ENCODE assay signal across 11 cellular contexts in genomic region chr10:44976352-44977198, GRCh38. TPM values are rescaled to one million over a fixed set of nuclear protein-coding genes. Genes with fewer than 3 reads are reported as not detected.
A peak's percentile ranks its signal among the peaks of the same experiment; 100 is the strongest.
DNase-seq lines count a peak whose midpoint lies in the region; ATAC-seq and TF ChIP-seq lines count a peak whose summit lies in the region.
"Had no signal": no experiment of that assay in that cellular context is flagged by ENCODE, and none has a peak within 500 bp of the region (broad histone marks: within the 10 kb centered on the region; RNA-seq: fewer than 3 reads in every experiment).

No MANE protein-coding gene starts in this region.

- H3K4me1 ChIP-seq in HCT116 (ENCODE audit: control insufficient read depth in 1 of 2, insufficient read depth in 2 of 2, low read length in 2 of 2) (peaks cover 52 to 63% of the 10 kb centered on the region in 2 experiments), lower lobe of right lung (peaks cover 90% of the 10 kb centered on the region)

- TF ChIP-seq CTCF in HCT116 (IDR thresholded peaks at IDR 0.05 in 2 of 3, conservative IDR thresholded peaks at IDR 0.05 in 1 of 3; ENCODE audit: borderline replicate concordance in 1 of 3, insufficient read depth in 1 of 3, low read depth in 2 of 3, low read length in 2 of 3) = no peak
- no peak for TF ChIP-seq CTCF in choroid plexus epithelial cell (conservative IDR thresholded peaks at IDR 0.05; ENCODE audit: low read depth, low read length)
- TF ChIP-seq CTCF in lower lobe of right lung (IDR thresholded peaks at IDR 0.05) = no peak
- TF ChIP-seq CTCF in activated CD8-positive, alpha-beta T cell treated with anti-CD3 and anti-CD28 coated beads for 36 hours (IDR thresholded peaks at IDR 0.05) = no peak

- H3K27me3 Mint-ChIP-seq in stimulated activated memory B cell treated with anti-CD40 and anti-IgM and Interleukin-4, amounts not matched to agents 10 μg/mL and 1 μg/mL and 100 μg/mL, for 72 hours = peaks cover 9% of the 10 kb centered on the region
- no peaks in the 10 kb centered on the region for H3K27me3 Mint-ChIP-seq in activated CD8-positive, alpha-beta T cell treated with anti-CD3 and anti-CD28 coated beads for 36 hours
- H3K27me3 Mint-ChIP-seq: stimulated activated naive CD8-positive, alpha-beta T cell treated with anti-CD3 and anti-CD28 coated beads, Interleukin-15, Interleukin-2, amounts not matched to agents 100 ng/mL and 50 ng/mL, for 24 hours had no signal

- H3K4me3 Mint-ChIP-seq in stimulated activated memory B cell treated with anti-CD40 and anti-IgM and Interleukin-4, amounts not matched to agents 10 μg/mL and 1 μg/mL and 100 μg/mL, for 72 hours = no peak overlapping the region
- H3K4me3 Mint-ChIP-seq in activated CD8-positive, alpha-beta T cell treated with anti-CD3 and anti-CD28 coated beads for 36 hours = no peak overlapping the region

- POLR2A ChIA-PET in HCT116 (lab: Charles Lee) = no interaction called here
- POLR2A ChIA-PET in activated CD8-positive, alpha-beta T cell treated with anti-CD3 and anti-CD28 coated beads for 36 hours (lab: Charles Lee) = no interaction called here

- RAD21 ChIA-PET in HCT116 (lab: Charles Lee; ENCODE audit: low non-redundant PET in 1 of 2, low total read pairs in 2 of 2, uncharacterized antibody in 2 of 2, unreplicated experiment in 2 of 2) = no interaction called here

- H3K4me2 ChIP-seq in HCT116 (ENCODE audit: low read length) = peak overlapping the region; percentile 80; the same call in 1 of the 2 replicates

- no peak overlapping the region for H3K4me3 ChIP-seq in HCT116 (replicated peaks in 1 of 2; ENCODE audit: low read depth in 1 of 2, low read length in 2 of 2)
- peak overlapping the region; percentile 64 for H3K4me3 ChIP-seq in choroid plexus epithelial cell (ENCODE audit: low read depth, low read length)
- H3K4me3 ChIP-seq in lower lobe of right lung = peak overlapping the region; percentile 72

- TF ChIP-seq POLR2A in HCT116 (IDR thresholded peaks at IDR 0.05; ENCODE audit: borderline replicate concordance, extremely low read depth, insufficient read depth, insufficient read length) = no peak

- no peaks in the 10 kb centered on the region for H3K36me3 ChIP-seq in HCT116 (ENCODE audit: control insufficient read depth in 1 of 2, insufficient read depth in 2 of 2, low read length in 2 of 2)
- H3K36me3 ChIP-seq in lower lobe of right lung = peaks cover 34% of the 10 kb centered on the region

- H3K9ac ChIP-seq in HCT116 (ENCODE audit: low read length) = no peak overlapping the region

- H3K27me3 ChIP-seq in HCT116 (ENCODE audit: insufficient read depth, low read length) = no peaks in the 10 kb centered on the region
- no peaks in the 10 kb centered on the region for H3K27me3 ChIP-seq in lower lobe of right lung (ENCODE audit: low read depth)

- no peaks in the 10 kb centered on the region for H3K9me3 ChIP-seq in HCT116 (ENCODE audit: control insufficient read depth in 1 of 2, insufficient read depth in 1 of 2, low read depth in 1 of 2, low read length in 2 of 2)
- H3K9me3 ChIP-seq in lower lobe of right lung = no peaks in the 10 kb centered on the region

- no peak overlapping the region for H2AFZ ChIP-seq in HCT116 (ENCODE audit: low read depth, low read length, poor library complexity, severe bottlenecking)

- H3K36me3 Mint-ChIP-seq in stimulated activated memory B cell treated with anti-CD40 and anti-IgM and Interleukin-4, amounts not matched to agents 10 μg/mL and 1 μg/mL and 100 μg/mL, for 72 hours = no peaks in the 10 kb centered on the region
- no peaks in the 10 kb centered on the region for H3K36me3 Mint-ChIP-seq in activated CD8-positive, alpha-beta T cell treated with anti-CD3 and anti-CD28 coated beads for 36 hours (ENCODE audit: low read depth)

- CTCF ChIA-PET in HCT116 (lab: Charles Lee) = interaction anchor here (0.7 to 1.4 kb wide), 4 partner anchors 13 to 44 kb away, joined by 3 to 7 read pairs (median 4); no protein-coding TSS in a partner anchor
- CTCF ChIA-PET in activated CD8-positive, alpha-beta T cell treated with anti-CD3 and anti-CD28 coated beads for 36 hours (lab: Charles Lee) = interaction anchor here (0.7 to 4.5 kb wide), 6 partner anchors 10 to 78 kb away, joined by 3 to 25 read pairs (median 6); no protein-coding TSS in a partner anchor

- BruUV-seq in HCT116 (replicated peaks; lab: Mats Ljungman, UMichigan) = no TSS peak

- no peak for TF ChIP-seq RAD21 in HCT116 (IDR thresholded peaks at IDR 0.05; ENCODE audit: low read depth)

- DNase-seq in HCT116 (ENCODE audit: low read depth, low spot score) (no peak), choroid plexus epithelial cell (ENCODE audit: low read depth) (peak; percentile 49), lower lobe of right lung (no peak), NCI-H1436 treated with DMSO at 0.1 percent for 48 hours (lab: John Stamatoyannopoulos, UW) (no peak), NCI-H524 (lab: John Stamatoyannopoulos, UW) (no peak), HuH-7 (ENCODE audit: low spot score) (no peak)
- no peak for DNase-seq in activated CD8-positive, alpha-beta T cell treated with anti-CD3 and anti-CD28 coated beads for 36 hours
- DNase-seq: activated CD8-positive, alpha-beta memory T cell treated with anti-CD3 and anti-CD28 coated beads for 24 hours; NCI-H1694 treated with DMSO at 0.1 percent for 48 hours had no signal

- no peak overlapping the region for H3K27ac ChIP-seq in HCT116 (ENCODE audit: low read depth, low read length)
- peak overlapping the region; percentile 90 for H3K27ac ChIP-seq in lower lobe of right lung

- H3K9me3 Mint-ChIP-seq in stimulated activated memory B cell treated with anti-CD40 and anti-IgM and Interleukin-4, amounts not matched to agents 10 μg/mL and 1 μg/mL and 100 μg/mL, for 72 hours = no peaks in the 10 kb centered on the region
- no peaks in the 10 kb centered on the region for H3K9me3 Mint-ChIP-seq in activated CD8-positive, alpha-beta T cell treated with anti-CD3 and anti-CD28 coated beads for 36 hours
- H3K9me3 Mint-ChIP-seq: stimulated activated naive CD8-positive, alpha-beta T cell treated with anti-CD3 and anti-CD28 coated beads, Interleukin-15, Interleukin-2, amounts not matched to agents 100 ng/mL and 50 ng/mL, for 24 hours had no signal

- H3K27ac Mint-ChIP-seq in stimulated activated memory B cell treated with anti-CD40 and anti-IgM and Interleukin-4, amounts not matched to agents 10 μg/mL and 1 μg/mL and 100 μg/mL, for 72 hours = peak overlapping the region; percentile 19
- H3K27ac Mint-ChIP-seq in activated CD8-positive, alpha-beta T cell treated with anti-CD3 and anti-CD28 coated beads for 36 hours = no peak overlapping the region
- H3K27ac Mint-ChIP-seq: stimulated activated naive CD8-positive, alpha-beta T cell treated with anti-CD3 and anti-CD28 coated beads, Interleukin-15, Interleukin-2, amounts not matched to agents 100 ng/mL and 50 ng/mL, for 24 hours had no signal

- peaks cover 19% of the 10 kb centered on the region for H3K4me1 Mint-ChIP-seq in stimulated activated memory B cell treated with anti-CD40 and anti-IgM and Interleukin-4, amounts not matched to agents 10 μg/mL and 1 μg/mL and 100 μg/mL, for 72 hours
- peaks cover 19% of the 10 kb centered on the region for H3K4me1 Mint-ChIP-seq in activated CD8-positive, alpha-beta T cell treated with anti-CD3 and anti-CD28 coated beads for 36 hours (ENCODE audit: low read depth)

- intact Hi-C loops in HCT116 (cut with micrococcal nuclease) (no loop called here), lower lobe of right lung (cut with DNase I) (no loop called here)
- intact Hi-C loops in activated CD8-positive, alpha-beta T cell treated with anti-CD3 and anti-CD28 coated beads for 36 hours (cut with micrococcal nuclease) = no loop called here

- H3K79me2 ChIP-seq in HCT116 (ENCODE audit: insufficient read depth, low read length) = no peaks in the 10 kb centered on the region

- H4K20me1 ChIP-seq in HCT116 (ENCODE audit: insufficient read depth) = no peaks in the 10 kb centered on the region

- H3K9me2 ChIP-seq in HCT116 (ENCODE audit: insufficient read depth) = no peaks in the 10 kb centered on the region

- ATAC-seq in HCT116 (no peak), lower lobe of right lung (no peak)
- no peak for ATAC-seq in stimulated activated memory B cell treated with anti-CD40 and anti-IgM and Interleukin-4, amounts not matched to agents 10 μg/mL and 1 μg/mL and 100 μg/mL, for 72 hours
- no peak for ATAC-seq in activated CD8-positive, alpha-beta T cell treated with anti-CD3 and anti-CD28 coated beads for 36 hours

TF ChIP-seq in HCT116, 20 proteins besides CTCF, POLR2A, EP300 and RAD21 (continues in another document):
- TF ChIP-seq, protein P1, sequence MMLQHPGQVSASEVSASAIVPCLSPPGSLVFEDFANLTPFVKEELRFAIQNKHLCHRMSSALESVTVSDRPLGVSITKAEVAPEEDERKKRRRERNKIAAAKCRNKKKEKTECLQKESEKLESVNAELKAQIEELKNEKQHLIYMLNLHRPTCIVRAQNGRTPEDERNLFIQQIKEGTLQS (IDR thresholded peaks at IDR 0.05) = no peak
- no peak for TF ChIP-seq FOSL1 (IDR thresholded peaks at IDR 0.05; ENCODE audit: low read depth)
- TF ChIP-seq YY1 (IDR thresholded peaks at IDR 0.05; ENCODE audit: extremely low read depth, insufficient replicate concordance, low read depth, low read length) = no peak
- TF ChIP-seq SIN3A (IDR thresholded peaks at IDR 0.05; ENCODE audit: low read depth) = no peak
- TF ChIP-seq ELF1 (IDR thresholded peaks at IDR 0.05; ENCODE audit: borderline replicate concordance, low read depth) = no peak

RNA-seq across cellular contexts. Expression of gene DEPP1, which starts 2.0 kb away (rescaled TPM):
- 3.8 TPM for total RNA-seq in HCT116 (2021; ENCODE audit: unreplicated experiment)
- polyA plus RNA-seq in HCT116 (2012) = 8.1 and 12.6 TPM in 2 replicates
- total RNA-seq in lower lobe of right lung = 108 TPM
- under 1 TPM; 0.16 to 0.27 TPM for total RNA-seq in activated CD8-positive, alpha-beta T cell treated with anti-CD3 and anti-CD28 coated beads for 36 hours

RNA-seq across cellular contexts. Expression of gene RASSF4, which starts 17.0 kb away (rescaled TPM):
- total RNA-seq in HCT116 (2021; ENCODE audit: unreplicated experiment) (2.8 TPM), lower lobe of right lung (49.0 TPM)
- 0.96 and 1.8 TPM in 2 replicates for polyA plus RNA-seq in HCT116 (2012)
- total RNA-seq in activated CD8-positive, alpha-beta T cell treated with anti-CD3 and anti-CD28 coated beads for 36 hours = 1 to 10 TPM; 1.8 to 1.9 TPM

RNA-seq across cellular contexts. Expression of gene ZNF22, which starts 24.1 kb away (rescaled TPM):
- 13.5 TPM for total RNA-seq in HCT116 (2021; ENCODE audit: unreplicated experiment)
- 5.0 and 7.8 TPM in 2 replicates for polyA plus RNA-seq in HCT116 (2012)
- total RNA-seq in lower lobe of right lung = 22.1 TPM
- 10 to 100 TPM; 34.4 to 37.6 TPM for total RNA-seq in activated CD8-positive, alpha-beta T cell treated with anti-CD3 and anti-CD28 coated beads for 36 hours

Comparison
In these comparisons a context has a peak if more than half of its experiments do, and no peak if none do; other contexts are left out.
1. H3K4me3 ChIP-seq: peak in choroid plexus epithelial cell (single experiment) and lower lobe of right lung (single experiment); none in HCT116 (0 of 2).
2. RNA of gene DEPP1, which starts 2.0 kb away (total RNA-seq): 108 TPM in lower lobe of right lung (single experiment); 3.8 TPM in HCT116 (single experiment) and 0.16 to 0.27 TPM in activated CD8-positive, alpha-beta T cell treated with anti-CD3 and anti-CD28 coated beads for 36 hours; every median in the first group is over 10 times any median in the second.
3. RNA of gene RASSF4, which starts 17.0 kb away (total RNA-seq): 49.0 TPM in lower lobe of right lung (single experiment); 2.8 TPM in HCT116 (single experiment) and 1.8 to 1.9 TPM in activated CD8-positive, alpha-beta T cell treated with anti-CD3 and anti-CD28 coated beads for 36 hours; every median in the first group is over 10 times any median in the second.